33 cellular contexts compared by ENCODE assay signal in genomic region chr20:36431604-36432003, GRCh38.
DNase-seq lines count a peak whose midpoint lies in the region; ATAC-seq, FAIRE-seq and TF ChIP-seq lines count a peak whose summit lies in the region.
"Had no signal": no experiment of that assay in that cellular context is flagged by ENCODE, and none has a peak within 500 bp of the region (broad histone marks: within the 10 kb centered on the region; RNA-seq: fewer than 3 reads in every experiment).

No MANE protein-coding gene starts in this region.

- no peak for FAIRE-seq in HTR-8/SVneo (lab: Jason Lieb, UNC)
- FAIRE-seq: A204.1, A549, D721Med had no signal

- 52% methylated on average over 11 of the region's 24 CpGs; no CpG with 5 or more reads in 1 of the 2 experiments for WGBS in IMR-90 (ENCODE audit: extremely low coverage in 2 of 2, insufficient read length in 1 of 2), 2 experiments
- no CpG with 5 or more reads among the region's 24 CpGs for WGBS in neuronal stem cell (ENCODE audit: extremely low coverage in 2 of 2, insufficient read length in 2 of 2, insufficient replicate concordance in 1 of 2), 2 donors
- WGBS in mesendoderm (ENCODE audit: extremely low coverage, insufficient coverage, low lambda C conversion rate): no CpG with 5 or more reads among the region's 24 CpGs

- H3K9me3 ChIP-seq in IMR-90 (ENCODE audit: control insufficient read depth, insufficient read depth, low read length): no peaks in the 10 kb centered on the region
- no peaks in the 10 kb centered on the region for H3K9me3 ChIP-seq in neuronal stem cell (replicated peaks in 1 of 2; ENCODE audit: control insufficient read depth in 2 of 2, insufficient read depth in 1 of 2, low read depth in 1 of 2, low read length in 2 of 2)
- H3K9me3 ChIP-seq: A549; BE2C; BLaER1; BLaER1 treated with 17β-estradiol and CSF1 and Interleukin-3, amounts not matched to agents 10 nM and 100 nM; Caco-2 had no signal

- no peak for TF ChIP-seq CTCF in IMR-90 (conservative IDR thresholded peaks at IDR 0.05; ENCODE audit: low read depth, low read length)

- H2BK15ac ChIP-seq in IMR-90 (ENCODE audit: low read depth, low read length): no peak overlapping the region
- no peak overlapping the region for H2BK15ac ChIP-seq in neuronal stem cell (ENCODE audit: low read length)
- H2BK15ac ChIP-seq in mesendoderm (replicated peaks; ENCODE audit: low read depth): no peak overlapping the region

- H2AFZ ChIP-seq in IMR-90 (replicated peaks; ENCODE audit: low read length, poor library complexity) (no peak overlapping the region), neuronal stem cell (ENCODE audit: low read length) (no peak overlapping the region)

- H3K79me1 ChIP-seq in IMR-90 (ENCODE audit: low read depth in 1 of 2, low read length in 2 of 2) (no peaks in the 10 kb centered on the region), neuronal stem cell (ENCODE audit: low read depth, low read length) (no peaks in the 10 kb centered on the region), mesendoderm (ENCODE audit: low read length) (no peaks in the 10 kb centered on the region)

- H3K4me3 ChIP-seq in H7 (ENCODE audit: insufficient read depth, low read depth, low read length) (no peak overlapping the region), IMR-90 (ENCODE audit: insufficient read depth, low read depth, low read length) (no peak overlapping the region), neuronal stem cell (ENCODE audit: low read length in 2 of 2) (no peak overlapping the region), mesendoderm (ENCODE audit: low read length) (no peak overlapping the region)
- H3K4me3 ChIP-seq: A549; BLaER1; BLaER1 treated with 17β-estradiol and CSF1 and Interleukin-3, amounts not matched to agents 10 nM and 100 nM had no signal

- H4K20me1 ChIP-seq in IMR-90 (ENCODE audit: insufficient read depth, low read length): no peaks in the 10 kb centered on the region
- H4K20me1 ChIP-seq: BLaER1; BLaER1 treated with 17β-estradiol and CSF1 and Interleukin-3, amounts not matched to agents 10 nM and 100 nM had no signal

- H3K23ac ChIP-seq in IMR-90 (ENCODE audit: low read depth, low read length): no peak overlapping the region
- H3K23ac ChIP-seq in neuronal stem cell (ENCODE audit: low read depth, low read length, poor library complexity): no peak overlapping the region
- H3K23ac ChIP-seq in mesendoderm (ENCODE audit: low read length): no peak overlapping the region

- H2BK5ac ChIP-seq in IMR-90 (ENCODE audit: low read depth, low read length, poor library complexity, severe bottlenecking) (no peak overlapping the region), neuronal stem cell (ENCODE audit: low read length) (no peak overlapping the region), mesendoderm (ENCODE audit: low read length) (no peak overlapping the region)

- peak overlapping the region; percentile 55 for H2AK9ac ChIP-seq in IMR-90 (replicated peaks; ENCODE audit: low read depth, low read length, poor library complexity)

- no peak overlapping the region for H2BK12ac ChIP-seq in neuronal stem cell (ENCODE audit: low read length)

- H3K36me3 ChIP-seq in H7 (replicated peaks; ENCODE audit: control insufficient read depth, insufficient read depth, low read length) (no peaks in the 10 kb centered on the region), IMR-90 (ENCODE audit: control insufficient read depth, insufficient read depth, low read length) (no peaks in the 10 kb centered on the region), neuronal stem cell (replicated peaks in 1 of 2; ENCODE audit: control insufficient read depth in 2 of 2, insufficient read depth in 2 of 2, low read length in 2 of 2) (no peaks in the 10 kb centered on the region), mesendoderm (ENCODE audit: control insufficient read depth, insufficient read depth, low read length) (no peaks in the 10 kb centered on the region)
- H3K36me3 ChIP-seq: BE2C; BLaER1; BLaER1 treated with 17β-estradiol and CSF1 and Interleukin-3, amounts not matched to agents 10 nM and 100 nM had no signal

- TF ChIP-seq POLR2A in IMR-90 (IDR thresholded peaks at IDR 0.05; ENCODE audit: low read depth, low read length): no peak

- intact Hi-C loops in IMR-90 (cut with micrococcal nuclease): no loop called here

- TF ChIP-seq RAD21 in IMR-90 (IDR thresholded peaks at IDR 0.05; ENCODE audit: low read length): no peak

- H4K91ac ChIP-seq in IMR-90 (ENCODE audit: insufficient read depth, low read depth, low read length) (no peak overlapping the region), neuronal stem cell (ENCODE audit: low read depth, low read length, poor library complexity) (peak overlapping the region; percentile 3)

- no peak overlapping the region for H3K4ac ChIP-seq in IMR-90 (ENCODE audit: low read depth, low read length)
- no peak overlapping the region for H3K4ac ChIP-seq in neuronal stem cell (ENCODE audit: low read length)
- no peak overlapping the region for H3K4ac ChIP-seq in mesendoderm (ENCODE audit: low read depth, low read length)

- peaks cover 7% of the 10 kb centered on the region for H3K27me3 ChIP-seq in H7 (ENCODE audit: control insufficient read depth, insufficient read depth, low read length)
- H3K27me3 ChIP-seq in IMR-90 (ENCODE audit: control insufficient read depth, insufficient read depth, low read length): peaks cover 31% of the 10 kb centered on the region
- H3K27me3 ChIP-seq in neuronal stem cell (ENCODE audit: control insufficient read depth in 3 of 3, insufficient read depth in 3 of 3, low read depth in 1 of 3, low read length in 3 of 3): peaks cover 0 to 4% (median 0%) of the 10 kb centered on the region in 3 experiments
- no peaks in the 10 kb centered on the region for H3K27me3 ChIP-seq in mesendoderm (ENCODE audit: insufficient read depth, low read length, poor library complexity)
- H3K27me3 ChIP-seq: BE2C; BLaER1; BLaER1 treated with 17β-estradiol and CSF1 and Interleukin-3, amounts not matched to agents 10 nM and 100 nM had no signal

- no peak for ATAC-seq in IMR-90 (ENCODE audit: low read depth)
- ATAC-seq: A549; CD8-positive, alpha-beta T cell had no signal

- H3K18ac ChIP-seq in IMR-90 (ENCODE audit: low read depth, low read length) (no peak overlapping the region), neuronal stem cell (ENCODE audit: low read length) (no peak overlapping the region), mesendoderm (ENCODE audit: low read length) (no peak overlapping the region)

- BruUV-seq in IMR-90 (replicated peaks; lab: Mats Ljungman, UMichigan): no TSS peak

- H3K56ac ChIP-seq in IMR-90 (ENCODE audit: extremely low read depth, insufficient read depth, low read length) (no peak overlapping the region), mesendoderm (ENCODE audit: low read length) (no peak overlapping the region)

- CTCF ChIA-PET in IMR-90 (lab: Yijun Ruan, JAX): no interaction called here

- H2AK5ac ChIP-seq in IMR-90 (ENCODE audit: low read depth, low read length) (no peak overlapping the region), neuronal stem cell (ENCODE audit: low read depth, low read length) (no peak overlapping the region), mesendoderm (ENCODE audit: low read length) (no peak overlapping the region)

- H3K9me1 ChIP-seq in IMR-90 (ENCODE audit: insufficient read depth, low read length): 0 out of 2 replicates have a peak, but pooled peaks cover 5% of the 10 kb centered on the region

- H4K8ac ChIP-seq in IMR-90 (ENCODE audit: low read depth in 2 of 2, low read length in 2 of 2) (no peak overlapping the region), neuronal stem cell (ENCODE audit: low read depth, low read length) (no peak overlapping the region), mesendoderm (ENCODE audit: low read depth, low read length) (no peak overlapping the region)

- DNase-seq in H7: peak; percentile 52
- DNase-seq in IMR-90: no peak
- DNase-seq in neuronal stem cell (ENCODE audit: low spot score): no peak
- DNase-seq in HTR-8/SVneo (ENCODE audit: insufficient read length, low spot score): no peak
- DNase-seq in mesendoderm: no peak
- DNase-seq in activated CD4-positive, alpha-beta T cell treated with anti-CD3 and anti-CD28 coated beads for 48 hours: no peak
- DNase-seq: 8988T; ACHN; AML-193; BE2C; C1 segment of cervical spinal cord; Caco-2; Calu3; CD4-positive, alpha-beta memory T cell; CD4-positive, alpha-beta T cell; CD4-positive, CD25-positive, alpha-beta regulatory T cell; CD8-positive, alpha-beta memory T cell; CD8-positive, alpha-beta T cell; COR-L47; DMS 273 treated with DMSO at 0.1 percent for 48 hours; DMS153; DMS53; DMS79; DMS79 treated with DMSO at 0.1 percent for 48 hours; DND-41; EL had no signal

- H3K4me1 ChIP-seq in IMR-90 (ENCODE audit: control insufficient read depth, insufficient read depth, low read length): no peaks in the 10 kb centered on the region
- H3K4me1 ChIP-seq in neuronal stem cell (ENCODE audit: control insufficient read depth in 2 of 2, insufficient read depth in 1 of 2, low read depth in 1 of 2, low read length in 2 of 2): peaks cover 0 to 2% of the 10 kb centered on the region in 2 donors
- H3K4me1 ChIP-seq in mesendoderm (ENCODE audit: control insufficient read depth, low read depth, low read length): no peaks in the 10 kb centered on the region
- H3K4me1 ChIP-seq: A549, BE2C had no signal

- no peak overlapping the region for H4K5ac ChIP-seq in IMR-90 (ENCODE audit: low read depth, low read length)
- H4K5ac ChIP-seq in mesendoderm (ENCODE audit: low read length): no peak overlapping the region

- H2BK120ac ChIP-seq in IMR-90 (ENCODE audit: low read depth, low read length) (no peak overlapping the region), neuronal stem cell (ENCODE audit: low read depth, low read length) (no peak overlapping the region), mesendoderm (ENCODE audit: low read depth, low read length) (no peak overlapping the region)

- no peak overlapping the region for H3K27ac ChIP-seq in IMR-90 (ENCODE audit: insufficient read depth, low read length)
- H3K27ac ChIP-seq in neuronal stem cell (replicated peaks; ENCODE audit: low read length): no peak overlapping the region
- H3K27ac ChIP-seq in mesendoderm (ENCODE audit: low read depth, low read length): no peak overlapping the region
- H3K27ac ChIP-seq: 22Rv1; A549; BLaER1; BLaER1 treated with 17β-estradiol and CSF1 and Interleukin-3, amounts not matched to agents 10 nM and 100 nM; C4-2B had no signal

- POLR2A ChIA-PET in IMR-90 (lab: Charles Lee; ENCODE audit: unreplicated experiment): no interaction called here

- H3K79me2 ChIP-seq in mesendoderm (ENCODE audit: control insufficient read depth, insufficient read depth, low read length): no peaks in the 10 kb centered on the region

- H3K9ac ChIP-seq in IMR-90 (ENCODE audit: low read depth, low read length): no peak overlapping the region
- no peak overlapping the region for H3K9ac ChIP-seq in neuronal stem cell (ENCODE audit: low read depth, low read length, poor library complexity)
- H3K9ac ChIP-seq in mesendoderm (ENCODE audit: low read length): no peak overlapping the region
- H3K9ac ChIP-seq: BLaER1; BLaER1 treated with 17β-estradiol and CSF1 and Interleukin-3, amounts not matched to agents 10 nM and 100 nM had no signal

- no peak overlapping the region for H3K14ac ChIP-seq in IMR-90 (replicated peaks; ENCODE audit: low read depth, low read length)
- H3K14ac ChIP-seq in neuronal stem cell (ENCODE audit: low read length): no peak overlapping the region

- H3K4me2 ChIP-seq in IMR-90 (ENCODE audit: low read depth, low read length): no peak overlapping the region
- H3K4me2 ChIP-seq in neuronal stem cell (ENCODE audit: insufficient read depth, low read length, poor library complexity, severe bottlenecking): no peak overlapping the region
- H3K4me2 ChIP-seq in mesendoderm (ENCODE audit: low read length): no peak overlapping the region
- H3K4me2 ChIP-seq: A549; BLaER1; BLaER1 treated with 17β-estradiol and CSF1 and Interleukin-3, amounts not matched to agents 10 nM and 100 nM had no signal

- H2BK20ac ChIP-seq in IMR-90 (ENCODE audit: low read depth, low read length): no peak overlapping the region

- in situ Hi-C loops in IMR-90 (cut with MboI; ENCODE audit: low sequenced_read_pairs): loop anchor here (25.0 kb wide), 1 partner anchor 444 kb away; no protein-coding TSS in a partner anchor

- dilution Hi-C loops in IMR-90 (cut with HindIII; ENCODE audit: low sequenced_read_pairs, unreplicated experiment): no loop called here
